2 cellular contexts compared by ENCODE assay signal in the genomic region with DNA sequence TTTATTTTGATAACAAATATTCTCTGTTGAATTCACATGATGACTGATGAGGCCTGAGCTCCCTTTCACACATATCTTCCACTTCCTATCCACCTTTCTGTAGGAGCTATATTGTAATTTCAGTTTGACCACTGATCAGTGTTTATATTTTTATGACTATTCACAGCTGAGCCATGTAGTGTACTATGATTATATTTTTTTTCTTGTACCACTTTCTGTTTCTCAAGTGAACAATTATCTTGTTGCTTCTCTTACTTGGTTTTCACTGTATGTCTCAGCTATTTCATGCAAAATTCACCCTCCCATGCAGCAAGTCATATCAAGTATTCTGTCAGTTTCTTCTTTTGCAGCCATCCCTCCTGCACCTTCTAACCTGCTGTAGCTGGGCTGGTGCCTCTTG.
TF ChIP-seq lines count a peak whose summit lies in the region.

No MANE protein-coding gene starts in this region.

TF ChIP-seq in HEK293, 187 proteins besides CTCF, POLR2A, EP300 and RAD21:
- TF ChIP-seq SETDB1 (IDR thresholded peaks at IDR 0.05; ENCODE audit: insufficient read length, low read length) (peak; percentile 40), ZNF175 (tag by site-specific recombination; IDR thresholded peaks at IDR 0.05) (no peak)

TF ChIP-seq in GM12878, 131 proteins besides CTCF, POLR2A, EP300 and RAD21:
- no peak for TF ChIP-seq TCF7 (IDR thresholded peaks at IDR 0.05; ENCODE audit: borderline replicate concordance)
- no peak for TF ChIP-seq ATF2 (IDR thresholded peaks at IDR 0.05; ENCODE audit: low read length)
- no peak for TF ChIP-seq HSF1 (IDR thresholded peaks at IDR 0.05; ENCODE audit: low read depth, low read length)
- TF ChIP-seq, protein P1, sequence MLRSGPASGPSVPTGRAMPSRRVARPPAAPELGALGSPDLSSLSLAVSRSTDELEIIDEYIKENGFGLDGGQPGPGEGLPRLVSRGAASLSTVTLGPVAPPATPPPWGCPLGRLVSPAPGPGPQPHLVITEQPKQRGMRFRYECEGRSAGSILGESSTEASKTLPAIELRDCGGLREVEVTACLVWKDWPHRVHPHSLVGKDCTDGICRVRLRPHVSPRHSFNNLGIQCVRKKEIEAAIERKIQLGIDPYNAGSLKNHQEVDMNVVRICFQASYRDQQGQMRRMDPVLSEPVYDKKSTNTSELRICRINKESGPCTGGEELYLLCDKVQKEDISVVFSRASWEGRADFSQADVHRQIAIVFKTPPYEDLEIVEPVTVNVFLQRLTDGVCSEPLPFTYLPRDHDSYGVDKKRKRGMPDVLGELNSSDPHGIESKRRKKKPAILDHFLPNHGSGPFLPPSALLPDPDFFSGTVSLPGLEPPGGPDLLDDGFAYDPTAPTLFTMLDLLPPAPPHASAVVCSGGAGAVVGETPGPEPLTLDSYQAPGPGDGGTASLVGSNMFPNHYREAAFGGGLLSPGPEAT (IDR thresholded peaks at IDR 0.05; ENCODE audit: low read depth) = no peak
- no peak for TF ChIP-seq NR2C1 (IDR thresholded peaks at IDR 0.05)
- TF ChIP-seq ZZZ3 (IDR thresholded peaks at IDR 0.05; ENCODE audit: control insufficient read depth, insufficient read length, low read depth) = no peak
- TF ChIP-seq ZNF384 (IDR thresholded peaks at IDR 0.05; ENCODE audit: borderline replicate concordance, low read depth, low read length) = 0 out of 2 replicates have a peak, but pooled peaks have one; percentile 4
- no peak for TF ChIP-seq SMAD1 (IDR thresholded peaks at IDR 0.05; ENCODE audit: low read depth, partially characterized antibody)
- TF ChIP-seq NFXL1 (IDR thresholded peaks at IDR 0.05; ENCODE audit: borderline replicate concordance) = no peak
- TF ChIP-seq POLR2AphosphoS5 (IDR thresholded peaks at IDR 0.05; ENCODE audit: low read length) = no peak
- TF ChIP-seq CBX5 (IDR thresholded peaks at IDR 0.05; ENCODE audit: low read depth) = 0 out of 2 replicates have a peak, but pooled peaks have one; percentile 39
- TF ChIP-seq EZH2 (IDR thresholded peaks at IDR 0.05; ENCODE audit: borderline replicate concordance, control insufficient read depth, low read depth, low read length) = no peak
- TF ChIP-seq NRF1 (conservative IDR thresholded peaks at IDR 0.05; ENCODE audit: low read depth, low read length) = no peak
